Comparison of ENCODE assay signal across 7 cellular contexts in the genomic region with DNA sequence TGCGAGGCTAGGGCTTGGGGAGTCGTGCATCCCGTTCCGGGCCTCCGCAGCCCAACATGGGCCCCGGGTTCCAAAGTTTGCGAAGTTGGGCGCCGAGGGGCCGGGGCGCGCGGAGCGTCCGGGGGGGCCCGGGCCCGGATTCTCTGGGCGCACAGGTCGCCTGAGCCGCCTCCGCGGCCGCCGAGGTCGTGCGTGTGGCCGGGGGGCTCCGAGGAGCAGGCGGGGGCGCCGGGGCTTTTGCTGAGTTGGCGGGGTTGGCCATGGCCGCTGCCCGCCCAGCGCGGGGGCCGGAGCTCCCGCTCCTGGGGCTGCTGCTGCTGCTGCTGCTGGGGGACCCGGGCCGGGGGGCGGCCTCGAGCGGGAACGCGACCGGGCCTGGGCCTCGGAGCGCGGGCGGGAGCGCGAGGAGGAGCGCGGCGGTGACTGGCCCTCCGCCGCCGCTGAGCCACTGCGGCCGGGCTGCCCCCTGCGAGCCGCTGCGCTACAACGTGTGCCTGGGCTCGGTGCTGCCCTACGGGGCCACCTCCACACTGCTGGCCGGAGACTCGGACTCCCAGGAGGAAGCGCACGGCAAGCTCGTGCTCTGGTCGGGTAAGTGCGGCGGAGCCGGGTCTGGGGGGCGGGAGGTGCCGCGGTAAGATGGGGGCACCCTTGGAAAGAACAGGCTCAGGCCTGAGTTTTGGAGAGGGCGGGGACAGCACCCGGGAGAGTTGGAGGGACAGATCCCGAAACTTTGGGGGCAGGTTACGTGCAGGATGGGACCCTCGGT. TPM values are rescaled to one million over a fixed set of nuclear protein-coding genes. Genes with fewer than 3 reads are reported as not detected.
DNase-seq lines count a peak whose midpoint lies in the region; ATAC-seq and TF ChIP-seq lines count a peak whose summit lies in the region.

No MANE protein-coding gene starts in this region.

- POLR2A ChIA-PET in naive thymus-derived CD8-positive, alpha-beta T cell (lab: Charles Lee) = no interaction called here

- no peaks in the 10 kb centered on the region for H3K36me3 ChIP-seq in MM.1S (replicated peaks; ENCODE audit: insufficient read depth, low read length)

- peak; percentile 77 for DNase-seq in GM10266 (ENCODE audit: extremely low spot score)
- DNase-seq in MM.1S = no peak
- peak; percentile 36 for DNase-seq in epidermal melanocyte (ENCODE audit: insufficient read length, low spot score)
- peak in 1 of 10 donors; percentile 13 for DNase-seq in naive thymus-derived CD8-positive, alpha-beta T cell
- no peak for DNase-seq in HPDE6-E6E7 (ENCODE audit: extremely low spot score)
- no peak for DNase-seq in stimulated activated CD4-positive, alpha-beta T cell treated with anti-CD3 and anti-CD28 coated beads, Interleukin-2, amount 100 ng/mL, for 48 hours
- DNase-seq in NCI-H2107 (lab: John Stamatoyannopoulos, UW) = no peak

- peak overlapping the region in 3 of 10 donors; percentile 11 to 75 (median 25) for H3K27ac Mint-ChIP-seq in naive thymus-derived CD8-positive, alpha-beta T cell

- H3K9me3 Mint-ChIP-seq in naive thymus-derived CD8-positive, alpha-beta T cell = no peaks in the 10 kb centered on the region

- peak overlapping the region; percentile 61 to 83 (median 76) for H3K4me3 Mint-ChIP-seq in naive thymus-derived CD8-positive, alpha-beta T cell

- H3K27me3 Mint-ChIP-seq in naive thymus-derived CD8-positive, alpha-beta T cell = peaks cover 32 to 58% (median 40%) of the 10 kb centered on the region in 5 donors

- H3K27ac ChIP-seq in MM.1S (ENCODE audit: low read length) = no peak overlapping the region

- no peaks in the 10 kb centered on the region for H3K79me2 ChIP-seq in MM.1S (ENCODE audit: low read length)

- H3K4me1 Mint-ChIP-seq in naive thymus-derived CD8-positive, alpha-beta T cell = peaks cover 8 to 15% (median 12%) of the 10 kb centered on the region in 4 donors

- H3K36me3 Mint-ChIP-seq in naive thymus-derived CD8-positive, alpha-beta T cell = peaks cover 0 to 6% (median 0%) of the 10 kb centered on the region in 3 donors

- H3K4me3 ChIP-seq in MM.1S (ENCODE audit: low read length) = peak overlapping the region; percentile 53

- H3F3A ChIP-seq in MM.1S (ENCODE audit: insufficient read depth, low read length) = no peaks in the 10 kb centered on the region

- H4K20me1 ChIP-seq in MM.1S (ENCODE audit: insufficient read depth, low read length) = no peaks in the 10 kb centered on the region

- peaks cover 12% of the 10 kb centered on the region for H3K27me3 ChIP-seq in MM.1S (replicated peaks; ENCODE audit: insufficient read depth, low read length)

- H3K4me1 ChIP-seq in MM.1S (ENCODE audit: low read length) = no peaks in the 10 kb centered on the region

- peak overlapping the region; percentile 48; the same call in 1 of the 2 replicates for H2AFZ ChIP-seq in MM.1S (ENCODE audit: low read length)

- H3K9me3 ChIP-seq in MM.1S (replicated peaks; ENCODE audit: insufficient read depth, low read length) = no peaks in the 10 kb centered on the region

- no peaks in the 10 kb centered on the region for H3K9me2 ChIP-seq in MM.1S (replicated peaks; ENCODE audit: insufficient read depth, low read length)

- peak; percentile 48 to 56 for ATAC-seq in naive thymus-derived CD8-positive, alpha-beta T cell

- H3K9ac ChIP-seq in MM.1S (ENCODE audit: low read length) = no peak overlapping the region; the same call in 1 of the 2 replicates

- no peak for TF ChIP-seq CTCF in GM10266 (IDR thresholded peaks at IDR 0.05; ENCODE audit: control insufficient read depth, insufficient read depth, low read depth, missing control alignments)
- TF ChIP-seq CTCF in MM.1S (IDR thresholded peaks at IDR 0.05; ENCODE audit: low read length) = no peak

- H3K4me2 ChIP-seq in MM.1S (ENCODE audit: low read depth, low read length) = peak overlapping the region; percentile 78

RNA-seq across cellular contexts. Expression of gene SMO, which starts 0.6 kb away (rescaled TPM):
- total RNA-seq in naive thymus-derived CD8-positive, alpha-beta T cell = under 1 TPM in 1 of 2 experiments, not detected in 1; 0.13 TPM
- not detected for polyA plus RNA-seq in naive thymus-derived CD8-positive, alpha-beta T cell

RNA-seq across cellular contexts. Expression of gene AHCYL2, which starts 35.8 kb away (rescaled TPM):
- 10 to 100 TPM; 17.6 to 19.3 TPM for total RNA-seq in naive thymus-derived CD8-positive, alpha-beta T cell
- 10 to 100 TPM in 1 of 3 donors, 1 to 10 TPM in 2; 5.9 to 10.6 (median 7.2) TPM for polyA plus RNA-seq in naive thymus-derived CD8-positive, alpha-beta T cell

RNA-seq across cellular contexts. Expression of gene TSPAN33, which starts 44.6 kb away (rescaled TPM):
- 10 to 100 TPM; 12.4 to 13.3 TPM for total RNA-seq in naive thymus-derived CD8-positive, alpha-beta T cell
- polyA plus RNA-seq in naive thymus-derived CD8-positive, alpha-beta T cell = 10 to 100 TPM in 1 of 3 donors, 1 to 10 TPM in 2; 6.0 to 24.3 (median 6.8) TPM

Comparison
In these comparisons a context has a peak if more than half of its experiments do, and no peak if none do; other contexts are left out.
1. DNase-seq: peak in GM10266 (single experiment) and epidermal melanocyte (single experiment); none in MM.1S (single experiment), HPDE6-E6E7 (single experiment), stimulated activated CD4-positive, alpha-beta T cell treated with anti-CD3 and anti-CD28 coated beads, Interleukin-2, amount 100 ng/mL, for 48 hours (0 of 2) and NCI-H2107 (single experiment).